ENCODE assay signal across 38 cellular contexts in the genomic region with DNA sequence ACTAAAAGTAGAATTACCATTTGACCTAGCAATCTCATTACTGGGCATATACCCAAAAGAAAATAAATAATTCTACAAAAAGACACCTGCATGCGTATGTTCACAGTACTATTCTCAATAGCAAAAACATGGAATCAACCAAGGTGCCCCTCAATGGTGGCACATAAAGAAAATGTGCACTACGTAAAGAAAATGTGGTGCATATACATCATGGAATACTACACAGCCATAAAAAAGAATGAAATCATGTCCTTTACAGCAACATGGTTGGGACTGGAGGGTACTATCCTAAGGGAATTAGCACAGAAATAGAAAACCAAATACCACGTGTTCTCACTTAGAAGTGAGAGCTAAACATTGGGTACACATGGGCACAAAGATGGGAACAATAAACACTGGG.
"Had no signal": no experiment of that assay in that cellular context is flagged by ENCODE, and none has a peak within 500 bp of the region (broad histone marks: within the 10 kb centered on the region; RNA-seq: fewer than 3 reads in every experiment).

No MANE protein-coding gene starts in this region.

- H3K27ac ChIP-seq: ascending aorta, cardiac muscle cell, WERI-Rb-1 had no signal

- H3K27ac Mint-ChIP-seq: activated CD4-positive, alpha-beta memory T cell treated with anti-CD3 and anti-CD28 coated beads, Interleukin-2, amount 10 ng/mL, durations not matched to agents 7 days and 5 days; activated CD4-positive, alpha-beta T cell treated with anti-CD3 and anti-CD28 coated beads for 36 hours; activated CD4-positive, alpha-beta T cell treated with anti-CD3 and anti-CD28 coated beads, Interleukin-2, amount 10 ng/mL, durations not matched to agents 7 days and 5 days; activated CD8-positive, alpha-beta memory T cell treated with anti-CD3 and anti-CD28 coated beads, Interleukin-2, amount 10 ng/mL, durations not matched to agents 7 days and 5 days; activated CD8-positive, alpha-beta T cell treated with anti-CD3 and anti-CD28 coated beads, Interleukin-2, amount 10 ng/mL, durations not matched to agents 7 days and 5 days; activated naive CD4-positive, alpha-beta T cell treated with anti-CD3 and anti-CD28 coated beads, Interleukin-2, amount 10 ng/mL, durations not matched to agents 7 days and 5 days; activated naive CD4-positive, alpha-beta T cell treated with anti-CD3 and anti-CD28 coated beads, Interleukin-2, amount 50 U/mL, for 24 hours; activated naive CD8-positive, alpha-beta T cell; activated naive CD8-positive, alpha-beta T cell treated with anti-CD3 and anti-CD28 coated beads, Interleukin-2, amount 10 ng/mL, durations not matched to agents 7 days and 5 days; activated naive CD8-positive, alpha-beta T cell treated with anti-CD3 and anti-CD28 coated beads, Interleukin-2, amount 50 U/mL, for 24 hours; activated T-cell treated with anti-CD3 and anti-CD28 coated beads, Interleukin-2, amount 50 U/mL, for 24 hours; activated T-helper 2 cell treated with anti-CD3 and anti-CD28 coated beads, Interferon-gamma antibody, Interleukin-2, Interleukin-4, amounts not matched to agents 10 μg/mL and 5 μg/mL and 100 μg/mL, durations not matched to agents 14 hours and 24 hours and 36 hours; brain; T-helper 1 cell treated with Interleukin-12 subunit alpha and Interleukin-12 subunit beta and Interleukin-4 antibody, amounts not matched to agents 30 μg/mL and 1 μg/mL, for 36 hours; T-helper 2 cell treated with Interferon-gamma antibody and Interleukin-4, amounts not matched to agents 5 μg/mL and 100 μg/mL, for 36 hours; WTC11 had no signal

- H3K27me3 Mint-ChIP-seq: activated CD8-positive, alpha-beta memory T cell treated with anti-CD3 and anti-CD28 coated beads, Interleukin-2, amount 10 ng/mL, durations not matched to agents 7 days and 5 days; brain had no signal

- ATAC-seq: activated CD4-positive, alpha-beta T cell treated with anti-CD3 and anti-CD28 coated beads for 36 hours; activated CD4-positive, CD25-positive, alpha-beta regulatory T cell treated with anti-CD3 and anti-CD28 coated beads, Interleukin-2, amount 50 U/mL, for 24 hours; activated CD8-positive, alpha-beta memory T cell treated with anti-CD3 and anti-CD28 coated beads, Interleukin-2, amount 10 ng/mL, durations not matched to agents 7 days and 5 days; activated CD8-positive, alpha-beta T cell treated with anti-CD3 and anti-CD28 coated beads, Interleukin-2, amount 10 ng/mL, durations not matched to agents 7 days and 5 days; activated naive CD8-positive, alpha-beta T cell treated with anti-CD3 and anti-CD28 coated beads, Interleukin-2, amount 50 U/mL, for 24 hours; WTC11 had no signal

- H3K4me3 ChIP-seq: ascending aorta, cardiac muscle cell had no signal

- H3K27me3 ChIP-seq: ascending aorta, cardiac muscle cell had no signal

- H3K9me3 ChIP-seq: ascending aorta had no signal

- H3K9me3 Mint-ChIP-seq: activated CD4-positive, alpha-beta memory T cell treated with anti-CD3 and anti-CD28 coated beads, Interleukin-2, amount 10 ng/mL, durations not matched to agents 7 days and 5 days; activated CD4-positive, alpha-beta T cell treated with anti-CD3 and anti-CD28 coated beads, Interleukin-2, amount 10 ng/mL, durations not matched to agents 7 days and 5 days; activated naive CD4-positive, alpha-beta T cell treated with anti-CD3 and anti-CD28 coated beads, Interleukin-2, amount 10 ng/mL, durations not matched to agents 7 days and 5 days; activated naive CD4-positive, alpha-beta T cell treated with anti-CD3 and anti-CD28 coated beads, Interleukin-2, amount 50 U/mL, for 24 hours; activated naive CD8-positive, alpha-beta T cell treated with anti-CD3 and anti-CD28 coated beads, Interleukin-2, amount 50 U/mL, for 24 hours; activated T-cell treated with anti-CD3 and anti-CD28 coated beads, Interleukin-2, amount 50 U/mL, for 24 hours; activated T-helper 2 cell treated with anti-CD3 and anti-CD28 coated beads, Interferon-gamma antibody, Interleukin-2, Interleukin-4, amounts not matched to agents 10 μg/mL and 5 μg/mL and 100 μg/mL, durations not matched to agents 14 hours and 24 hours and 36 hours; central memory CD8-positive, alpha-beta T cell; T-helper 1 cell treated with Interleukin-12 subunit alpha and Interleukin-12 subunit beta and Interleukin-4 antibody, amounts not matched to agents 30 μg/mL and 1 μg/mL, for 36 hours; T-helper 2 cell treated with Interferon-gamma antibody and Interleukin-4, amounts not matched to agents 5 μg/mL and 100 μg/mL, for 36 hours had no signal

- H3K36me3 Mint-ChIP-seq: activated CD8-positive, alpha-beta memory T cell treated with anti-CD3 and anti-CD28 coated beads, Interleukin-2, amount 10 ng/mL, durations not matched to agents 7 days and 5 days; activated naive CD4-positive, alpha-beta T cell treated with anti-CD3 and anti-CD28 coated beads, Interleukin-2, amount 10 ng/mL, durations not matched to agents 7 days and 5 days; activated naive CD4-positive, alpha-beta T cell treated with anti-CD3 and anti-CD28 coated beads, Interleukin-2, amount 50 U/mL, for 24 hours; activated naive CD8-positive, alpha-beta T cell; brain; WTC11 had no signal

- DNase-seq: activated CD4-positive, alpha-beta memory T cell treated with anti-CD3 and anti-CD28 coated beads, Interleukin-2, amount 10 ng/mL, durations not matched to agents 7 days and 5 days; activated CD4-positive, alpha-beta T cell treated with anti-CD3 and anti-CD28 coated beads for 1 hour; activated CD4-positive, alpha-beta T cell treated with anti-CD3 and anti-CD28 coated beads for 36 hours; activated CD4-positive, alpha-beta T cell treated with anti-CD3 and anti-CD28 coated beads for 48 hours; activated CD4-positive, alpha-beta T cell treated with anti-CD3 and anti-CD28 coated beads, Interleukin-2, amount 10 ng/mL, durations not matched to agents 7 days and 5 days; activated CD4-positive, alpha-beta T cell treated with anti-CD3 and anti-CD28 coated beads, Interleukin-2, amount 50 U/mL, for 48 hours; activated CD4-positive, CD25-positive, alpha-beta regulatory T cell; activated CD8-positive, alpha-beta memory T cell treated with anti-CD3 and anti-CD28 coated beads for 24 hours; activated CD8-positive, alpha-beta memory T cell treated with anti-CD3 and anti-CD28 coated beads, Interleukin-2, amount 10 ng/mL, durations not matched to agents 7 days and 5 days; activated CD8-positive, alpha-beta memory T cell treated with anti-CD3 and anti-CD28 coated beads, Interleukin-2, amount 50 U/mL, for 48 hours; activated effector memory CD4-positive, alpha-beta T cell treated with Interleukin-2 at 50 U/mL for 16 hours; activated gamma-delta T cell; activated naive CD4-positive, alpha-beta T cell treated with anti-CD3 and anti-CD28 coated beads, Interleukin-2, amount 10 ng/mL, durations not matched to agents 7 days and 5 days; activated naive CD4-positive, alpha-beta T cell treated with Interleukin-2 at 50 U/mL for 16 hours; activated naive CD8-positive, alpha-beta T cell treated with anti-CD3 and anti-CD28 coated beads, Interleukin-2, amount 10 ng/mL, durations not matched to agents 7 days and 5 days; activated naive CD8-positive, alpha-beta T cell treated with anti-CD3 and anti-CD28 coated beads, Interleukin-2, amount 50 U/mL, for 24 hours; activated T-cell treated with anti-CD3 and anti-CD28 coated beads, Interleukin-2, amount 50 U/mL, for 24 hours; activated T-cell treated with anti-CD3 and anti-CD28 coated beads, Interleukin-2, amount 50 U/mL, for 48 hours; amygdala; anterior cingulate cortex; caudate nucleus; cerebellar nuclear complex; T-helper 1 cell; T-helper 2 cell; T-helper 9 cell; WERI-Rb-1 had no signal

- H3K36me3 ChIP-seq: ascending aorta, cardiac muscle cell, WERI-Rb-1 had no signal

- H3K4me3 Mint-ChIP-seq: activated CD4-positive, alpha-beta memory T cell treated with anti-CD3 and anti-CD28 coated beads, Interleukin-2, amount 10 ng/mL, durations not matched to agents 7 days and 5 days; activated CD4-positive, alpha-beta T cell treated with anti-CD3 and anti-CD28 coated beads for 36 hours; activated CD4-positive, alpha-beta T cell treated with anti-CD3 and anti-CD28 coated beads, Interleukin-2, amount 10 ng/mL, durations not matched to agents 7 days and 5 days; activated CD8-positive, alpha-beta memory T cell treated with anti-CD3 and anti-CD28 coated beads, Interleukin-2, amount 10 ng/mL, durations not matched to agents 7 days and 5 days; activated CD8-positive, alpha-beta T cell treated with anti-CD3 and anti-CD28 coated beads, Interleukin-2, amount 10 ng/mL, durations not matched to agents 7 days and 5 days; activated naive CD4-positive, alpha-beta T cell treated with anti-CD3 and anti-CD28 coated beads, Interleukin-2, amount 10 ng/mL, durations not matched to agents 7 days and 5 days; activated naive CD4-positive, alpha-beta T cell treated with anti-CD3 and anti-CD28 coated beads, Interleukin-2, amount 50 U/mL, for 24 hours; activated naive CD8-positive, alpha-beta T cell; activated naive CD8-positive, alpha-beta T cell treated with anti-CD3 and anti-CD28 coated beads, Interleukin-2, amount 10 ng/mL, durations not matched to agents 7 days and 5 days; activated naive CD8-positive, alpha-beta T cell treated with anti-CD3 and anti-CD28 coated beads, Interleukin-2, amount 50 U/mL, for 24 hours; activated T-cell treated with anti-CD3 and anti-CD28 coated beads, Interleukin-2, amount 50 U/mL, for 24 hours; brain; central memory CD8-positive, alpha-beta T cell; T-helper 1 cell treated with Interleukin-12 subunit alpha and Interleukin-12 subunit beta and Interleukin-4 antibody, amounts not matched to agents 30 μg/mL and 1 μg/mL, for 36 hours; T-helper 2 cell treated with Interferon-gamma antibody and Interleukin-4, amounts not matched to agents 5 μg/mL and 100 μg/mL, for 36 hours; WTC11 had no signal

- H3K4me1 Mint-ChIP-seq: activated naive CD4-positive, alpha-beta T cell treated with anti-CD3 and anti-CD28 coated beads, Interleukin-2, amount 50 U/mL, for 24 hours; brain; central memory CD8-positive, alpha-beta T cell had no signal
